11 cellular contexts compared by ENCODE assay signal in genomic region chr12:68453278-68453677, GRCh38.
"Had no signal": no experiment of that assay in that cellular context is flagged by ENCODE, and none has a peak within 500 bp of the region (broad histone marks: within the 10 kb centered on the region; RNA-seq: fewer than 3 reads in every experiment).

No MANE protein-coding gene starts in this region.

- DNase-seq: activated CD4-positive, alpha-beta T cell treated with anti-CD3 and anti-CD28 coated beads, Interleukin-2, amount 50 U/mL, for 1 hour; activated naive CD4-positive, alpha-beta T cell treated with anti-CD3 and anti-CD28 coated beads, Interleukin-2, amount 50 U/mL, for 16 hours; amygdala; effector memory CD4-positive, alpha-beta T cell; left ventricle myocardium superior; mesendoderm; retina; stimulated activated CD4-positive, alpha-beta T cell treated with anti-CD3 and anti-CD28 coated beads, Interleukin-4, amount 100 ng/mL, for 1 hour; stimulated activated CD8-positive, alpha-beta memory T cell treated with anti-CD3 and anti-CD28 coated beads, Interleukin-4, amount 100 ng/mL, for 48 hours; SW 1271 had no signal

- ATAC-seq: left ventricle myocardium superior had no signal

- H3K36me3 Mint-ChIP-seq: brain had no signal
